Comparison of ENCODE assay signal across 20 cellular contexts in genomic region chr4:89072921-89073320, GRCh38. TPM values are rescaled to one million over a fixed set of nuclear protein-coding genes. Genes with fewer than 3 reads are reported as not detected.
DNase-seq lines count a peak whose midpoint lies in the region; ATAC-seq and FAIRE-seq lines count a peak whose summit lies in the region.
"Had no signal": no experiment of that assay in that cellular context is flagged by ENCODE, and none has a peak within 500 bp of the region (broad histone marks: within the 10 kb centered on the region; RNA-seq: fewer than 3 reads in every experiment).

No MANE protein-coding gene starts in this region.

- H3K4me3 ChIP-seq in small intestine (ENCODE audit: low read depth in 1 of 2, low read length in 2 of 2): no peak overlapping the region
- H3K4me3 ChIP-seq: PC-9, SJCRH30 had no signal

- DNase-seq in DMS153 (lab: John Stamatoyannopoulos, UW) (peak; percentile 15), DMS153 treated with DMSO at 0.1 percent for 48 hours (lab: John Stamatoyannopoulos, UW; ENCODE audit: unreplicated experiment) (no peak), COLO668 (lab: John Stamatoyannopoulos, UW; ENCODE audit: unreplicated experiment) (peak; percentile 61), NCI-H69 (lab: John Stamatoyannopoulos, UW) (peak; percentile 7), myocyte (ENCODE audit: low read depth) (peak; percentile 70), small intestine (no peak)
- DNase-seq: 8988T; Caco-2; CD4-positive, CD25-positive, alpha-beta regulatory T cell; DND-41; Karpas-422; NCI-H1436 treated with DMSO at 0.1 percent for 48 hours; NCI-H446 treated with DMSO at 0.1 percent for 48 hours; PC-9 had no signal

- 31 to 78% (median 67%) methylated on average over 1 of the region's 1 CpG for WGBS in small intestine, 3 donors

- ATAC-seq in HG02623 (IDR thresholded peaks at IDR 0.05; ENCODE audit: unreplicated experiment) (no peak), HG03520 (IDR thresholded peaks at IDR 0.05; ENCODE audit: unreplicated experiment) (no peak)

- no peaks in the 10 kb centered on the region for H3K4me1 ChIP-seq in small intestine (ENCODE audit: control insufficient read depth in 2 of 2, insufficient read depth in 1 of 2, low read depth in 1 of 2, low read length in 1 of 2)
- H3K4me1 ChIP-seq: Caco-2 had no signal

- FAIRE-seq in small intestine (lab: Jason Lieb, UNC): no peak
- FAIRE-seq: H54, HTR-8/SVneo had no signal

- H3K36me3 ChIP-seq in small intestine (ENCODE audit: control insufficient read depth in 2 of 2, insufficient read depth in 2 of 2, low read length in 2 of 2): no peaks in the 10 kb centered on the region
- H3K36me3 ChIP-seq: SJCRH30 had no signal

- no peak overlapping the region for H3K27ac ChIP-seq in small intestine (ENCODE audit: low read depth in 1 of 2, low read length in 1 of 2)
- H3K27ac ChIP-seq: PC-9, RWPE1, SJCRH30 had no signal

- no peaks in the 10 kb centered on the region for H3K27me3 ChIP-seq in small intestine (ENCODE audit: control insufficient read depth in 2 of 2, insufficient read depth in 2 of 2, low read length in 2 of 2)
- H3K27me3 ChIP-seq: SJCRH30 had no signal

- H3K9me3 ChIP-seq in small intestine (ENCODE audit: control insufficient read depth, low read depth): no peaks in the 10 kb centered on the region
- H3K9me3 ChIP-seq: Caco-2 had no signal

RNA-seq across cellular contexts. Expression of gene FAM13A, which starts 15.9 kb away (rescaled TPM):
- 14.3 and 16.8 TPM in 2 replicates for total RNA-seq in myocyte
- 4.8 TPM for polyA plus RNA-seq in myocyte (2012)
- 10 to 100 TPM; 11.2 to 75.1 (median 41.6) TPM for polyA plus RNA-seq in small intestine

RNA-seq across cellular contexts. Expression of gene TIGD2, which starts 38.4 kb away (rescaled TPM):
- total RNA-seq in myocyte: 8.8 and 9.2 TPM in 2 replicates
- polyA plus RNA-seq in myocyte (2012): 2.1 TPM
- polyA plus RNA-seq in small intestine: 1 to 10 TPM; 4.1 to 5.6 (median 5.3) TPM

Comparison
In these comparisons a context has a peak if more than half of its experiments do, and no peak if none do; other contexts are left out.
1. DNase-seq: peak in DMS153 (single experiment), COLO668 (single experiment), NCI-H69 (single experiment) and myocyte (single experiment); none in DMS153 treated with DMSO at 0.1 percent for 48 hours (single experiment) and small intestine (single experiment).